In genomic region chr4:155899891-155900290, GRCh38 we compare ENCODE assay signal across 20 cellular contexts. TPM values are rescaled to one million over a fixed set of nuclear protein-coding genes. Genes with fewer than 3 reads are reported as not detected.
DNase-seq lines count a peak whose midpoint lies in the region; ATAC-seq and TF ChIP-seq lines count a peak whose summit lies in the region.
"Had no signal": no experiment of that assay in that cellular context is flagged by ENCODE, and none has a peak within 500 bp of the region (broad histone marks: within the 10 kb centered on the region; RNA-seq: fewer than 3 reads in every experiment).

No MANE protein-coding gene starts in this region.

- no peak overlapping the region for H2BK12ac ChIP-seq in trophoblast cell (ENCODE audit: low read length)

- no peak overlapping the region for H3K27ac Mint-ChIP-seq in HFFc6
- H3K27ac Mint-ChIP-seq: CD8-positive, alpha-beta T cell had no signal

- no peak overlapping the region for H4K12ac ChIP-seq in trophoblast cell (ENCODE audit: low read depth, low read length)

- TF ChIP-seq CTCF in HFFc6 (IDR thresholded peaks at IDR 0.05): no peak

- H4K8ac ChIP-seq in trophoblast cell (ENCODE audit: low read depth, low read length): no peak overlapping the region

- no peak for ATAC-seq in HG03045 (IDR thresholded peaks at IDR 0.05; ENCODE audit: unreplicated experiment)
- ATAC-seq: CD8-positive, alpha-beta T cell had no signal

- peaks cover 10% of the 10 kb centered on the region; the same call in 1 of the 2 replicates for H3K4me1 Mint-ChIP-seq in HFFc6 (ENCODE audit: low read depth)

- no peaks in the 10 kb centered on the region for H3K4me1 ChIP-seq in trophoblast cell (ENCODE audit: control insufficient read depth in 1 of 2, insufficient read depth in 2 of 2, low read length in 2 of 2)

- no peaks in the 10 kb centered on the region for H3K27me3 Mint-ChIP-seq in HFFc6 (ENCODE audit: insufficient read depth)

- no peak overlapping the region for H3K18ac ChIP-seq in trophoblast cell (ENCODE audit: low read length)

- no peaks in the 10 kb centered on the region for H3K36me3 ChIP-seq in trophoblast cell (ENCODE audit: control insufficient read depth in 1 of 2, insufficient read depth in 2 of 2, low read length in 2 of 2)
- H3K36me3 ChIP-seq: MG63 had no signal

- no peak overlapping the region for H3K9ac ChIP-seq in trophoblast cell (ENCODE audit: low read length)
- H3K9ac ChIP-seq: GM23248 had no signal

- no peak overlapping the region for H2AFZ ChIP-seq in trophoblast cell (ENCODE audit: insufficient read depth, low read length, poor library complexity)
- H2AFZ ChIP-seq: GM23248 had no signal

- H3K79me1 ChIP-seq in trophoblast cell (ENCODE audit: low read length): no peaks in the 10 kb centered on the region

- H3K4me3 Mint-ChIP-seq in HFFc6: no peak overlapping the region
- H3K4me3 Mint-ChIP-seq: CD8-positive, alpha-beta T cell had no signal

- H2BK5ac ChIP-seq in trophoblast cell (ENCODE audit: low read depth, low read length, poor library complexity): no peak overlapping the region

- DNase-seq in COLO829 (ENCODE audit: low spot score): peak; percentile 42
- peak; percentile 39 for DNase-seq in RPMI7951 (ENCODE audit: low read depth)
- DNase-seq in left kidney (ENCODE audit: low read depth, low spot score): peak; percentile 18
- no peak for DNase-seq in trophoblast cell
- DNase-seq in stimulated activated CD4-positive, alpha-beta T cell treated with anti-CD3 and anti-CD28 coated beads, Interleukin-4, amount 100 ng/mL, for 4 hours: no peak
- DNase-seq in HFFc6: no peak
- no peak for DNase-seq in activated effector memory CD4-positive, alpha-beta T cell treated with Interleukin-2 at 50 U/mL for 16 hours
- DNase-seq: CD8-positive, alpha-beta T cell; DND-41; GF-D8; KG1; NCI-H1105; NCI-H1694 treated with DMSO at 0.1 percent for 48 hours; NCI-H446 treated with DMSO at 0.1 percent for 48 hours; NCI-H774; SHP77 treated with DMSO at 0.1 percent for 48 hours had no signal

- H3K4me3 ChIP-seq in trophoblast cell (ENCODE audit: low read depth, low read length): no peak overlapping the region
- H3K4me3 ChIP-seq: GM23248, MG63 had no signal

- H2BK120ac ChIP-seq in trophoblast cell (ENCODE audit: insufficient read depth, low read length, poor library complexity): no peak overlapping the region

- no peak overlapping the region for H2AK5ac ChIP-seq in trophoblast cell (ENCODE audit: low read length)

- no CpG with 5 or more reads among the region's 3 CpGs for WGBS in trophoblast cell (ENCODE audit: extremely low coverage, insufficient coverage, insufficient read length)

- H4K91ac ChIP-seq in trophoblast cell (ENCODE audit: low read depth, low read length): no peak overlapping the region

- H3K23ac ChIP-seq in trophoblast cell (ENCODE audit: low read length): no peak overlapping the region

- H3K36me3 Mint-ChIP-seq in HFFc6 (ENCODE audit: low read depth): no peaks in the 10 kb centered on the region
- H3K36me3 Mint-ChIP-seq: CD8-positive, alpha-beta T cell had no signal

- no peak overlapping the region for H3K14ac ChIP-seq in trophoblast cell (ENCODE audit: low read length)

- peak overlapping the region; percentile 18 for H3K27ac ChIP-seq in trophoblast cell (ENCODE audit: low read depth, low read length)
- H3K27ac ChIP-seq: GM23248 had no signal

- peaks cover 4% of the 10 kb centered on the region; the same call in 1 of the 2 replicates for H3K9me3 Mint-ChIP-seq in HFFc6

- no peak overlapping the region for H3K4me2 ChIP-seq in trophoblast cell (ENCODE audit: low read length)

- H3K9me3 ChIP-seq in trophoblast cell (ENCODE audit: insufficient read depth, low read depth, low read length): no peaks in the 10 kb centered on the region
- H3K9me3 ChIP-seq: MG63 had no signal

- no peaks in the 10 kb centered on the region for H3K27me3 ChIP-seq in trophoblast cell (ENCODE audit: insufficient read depth, low read length)
- H3K27me3 ChIP-seq: MG63 had no signal

- no peaks in the 10 kb centered on the region for H3K79me2 ChIP-seq in trophoblast cell (ENCODE audit: control insufficient read depth, insufficient read depth, low read length, poor library complexity)

- no peak overlapping the region for H3K4ac ChIP-seq in trophoblast cell (ENCODE audit: low read depth, low read length)

RNA-seq across cellular contexts. Expression of gene TDO2, which starts 3.6 kb away (rescaled TPM):
- total RNA-seq in RPMI7951 (2014; rRNA removed; shearing (Covaris generic)): 12.1 and 12.9 TPM in 2 replicates
- 0.33 and 0.54 TPM in 2 replicates for polyA plus RNA-seq in trophoblast cell (2013)
- under 1 TPM in 1 of 6 experiments, not detected in 5; 0.33 TPM for total RNA-seq in HFFc6 (2021; fragmentation: NEBNext Ultra II Directional; extraction: Animal tissue kit (Norgen Biotek cat#: 25700))
- total RNA-seq: CD8-positive, alpha-beta T cell; GM23248 had no signal
- polyA plus RNA-seq: BJ, GM23248 had no signal

RNA-seq across cellular contexts. Expression of gene ASIC5, which starts 33.8 kb away (rescaled TPM):
- total RNA-seq in RPMI7951 (2014; rRNA removed; shearing (Covaris generic)): not detected in 2 replicates
- polyA plus RNA-seq in trophoblast cell (2013): not detected in 2 replicates
- not detected for total RNA-seq in HFFc6 (2021; fragmentation: NEBNext Ultra II Directional; extraction: Animal tissue kit (Norgen Biotek cat#: 25700))
- total RNA-seq: CD8-positive, alpha-beta T cell; GM23248 had no signal
- polyA plus RNA-seq: BJ, GM23248 had no signal

RNA-seq across cellular contexts. Expression of gene CTSO, which starts 53.8 kb away (rescaled TPM):
- 4.7 and 5.0 TPM in 2 replicates for total RNA-seq in RPMI7951 (2014; rRNA removed; shearing (Covaris generic))
- 4.0 and 4.2 TPM in 2 replicates for polyA plus RNA-seq in trophoblast cell (2013)
- total RNA-seq in HFFc6 (2021; fragmentation: NEBNext Ultra II Directional; extraction: Animal tissue kit (Norgen Biotek cat#: 25700)): 1 to 10 TPM; 2.5 to 4.7 (median 2.6) TPM

Comparison
In these comparisons a context has a peak if more than half of its experiments do, and no peak if none do; other contexts are left out.
1. DNase-seq: peak in COLO829 (single experiment), RPMI7951 (single experiment) and left kidney (single experiment); none in trophoblast cell (0 of 2), stimulated activated CD4-positive, alpha-beta T cell treated with anti-CD3 and anti-CD28 coated beads, Interleukin-4, amount 100 ng/mL, for 4 hours (0 of 2), HFFc6 (single experiment) and activated effector memory CD4-positive, alpha-beta T cell treated with Interleukin-2 at 50 U/mL for 16 hours (single experiment).